Comparison of ENCODE assay signal across 20 cellular contexts in genomic region chr11:14607713-14608112, GRCh38. TPM values are rescaled to one million over a fixed set of nuclear protein-coding genes. Genes with fewer than 3 reads are reported as not detected.
A peak's percentile ranks its signal among the peaks of the same experiment; 100 is the strongest.
DNase-seq lines count a peak whose midpoint lies in the region; ATAC-seq, FAIRE-seq and TF ChIP-seq lines count a peak whose summit lies in the region.
"Had no signal": no experiment of that assay in that cellular context is flagged by ENCODE, and none has a peak within 500 bp of the region (broad histone marks: within the 10 kb centered on the region; RNA-seq: fewer than 3 reads in every experiment).

No MANE protein-coding gene starts in this region.

- no peak overlapping the region for H3K4me3 ChIP-seq in mucosa of descending colon
- H3K4me3 ChIP-seq in tibial artery = no peak overlapping the region
- no peak overlapping the region for H3K4me3 ChIP-seq in CD8-positive, alpha-beta T cell (ENCODE audit: low read depth, low read length)
- H3K4me3 ChIP-seq: BLaER1 had no signal

- H3K4me1 ChIP-seq in mucosa of descending colon (ENCODE audit: low read depth) = no peaks in the 10 kb centered on the region
- H3K4me1 ChIP-seq in tibial artery = no peaks in the 10 kb centered on the region
- H3K4me1 ChIP-seq in CD8-positive, alpha-beta T cell (ENCODE audit: insufficient read depth, low read length) = peaks cover 6% of the 10 kb centered on the region
- H3K4me1 ChIP-seq: BE2C, BLaER1 had no signal

- no peak for TF ChIP-seq CTCF in VCaP (conservative IDR thresholded peaks at IDR 0.05)
- no peak for TF ChIP-seq CTCF in mucosa of descending colon (IDR thresholded peaks at IDR 0.05)
- no peak for TF ChIP-seq CTCF in tibial artery (IDR thresholded peaks at IDR 0.05)
- no peak for TF ChIP-seq CTCF in CD8-positive, alpha-beta T cell (IDR thresholded peaks at IDR 0.05)

- POLR2A ChIA-PET in CD8-positive, alpha-beta T cell (lab: Charles Lee) = interaction anchor here (1.6 kb wide), 1 partner anchor 8 kb away, joined by 5 read pairs; no protein-coding TSS in a partner anchor

- no peaks in the 10 kb centered on the region for H3K27me3 ChIP-seq in tibial artery
- H3K27me3 ChIP-seq in CD8-positive, alpha-beta T cell (ENCODE audit: insufficient read depth, low read length) = no peaks in the 10 kb centered on the region
- H3K27me3 ChIP-seq: BE2C, BLaER1 had no signal

- peaks cover 2% of the 10 kb centered on the region for H3K9me3 Mint-ChIP-seq in CD8-positive, alpha-beta T cell
- H3K9me3 Mint-ChIP-seq: CD4-positive, CD25-positive, alpha-beta regulatory T cell had no signal

- intact Hi-C loops in mucosa of descending colon (cut with DNase I, micrococcal nuclease) (no loop called here), tibial artery (cut with DNase I; ENCODE audit: low total_unique reads) (no loop called here)
- intact Hi-C loops in CD8-positive, alpha-beta T cell (cut with DNase I, micrococcal nuclease) = no loop called here

- TF ChIP-seq POLR2A in GM12892 (IDR thresholded peaks at IDR 0.05; ENCODE audit: low read depth, low read length) = no peak

- DNase-seq in GM12892 (ENCODE audit: insufficient read length) = no peak
- DNase-seq in mucosa of descending colon = no peak
- no peak for DNase-seq in tibial artery
- DNase-seq in CD8-positive, alpha-beta T cell = no peak
- DNase-seq: 8988T; ACHN; BE2C; C1 segment of cervical spinal cord; Caco-2; Calu3; CD4-positive, alpha-beta memory T cell; CD4-positive, CD25-positive, alpha-beta regulatory T cell; DMS79 treated with DMSO at 0.1 percent for 48 hours; GF-D8 had no signal

- H3K27ac ChIP-seq in VCaP (peak overlapping the region; percentile 49), tibial artery (no peak overlapping the region)
- no peak overlapping the region for H3K27ac ChIP-seq in CD8-positive, alpha-beta T cell (ENCODE audit: low read depth, low read length)
- H3K27ac ChIP-seq: BLaER1 had no signal

- H3K36me3 ChIP-seq in mucosa of descending colon (ENCODE audit: low read depth) = no peaks in the 10 kb centered on the region
- H3K36me3 ChIP-seq in tibial artery = no peaks in the 10 kb centered on the region
- peaks cover 23% of the 10 kb centered on the region for H3K36me3 ChIP-seq in CD8-positive, alpha-beta T cell (ENCODE audit: insufficient read depth, low read length)
- H3K36me3 ChIP-seq: BE2C had no signal

- peaks cover 29% of the 10 kb centered on the region for H3K4me1 Mint-ChIP-seq in CD8-positive, alpha-beta T cell (ENCODE audit: low read depth)

- CTCF ChIA-PET in CD8-positive, alpha-beta T cell (lab: Charles Lee) = no interaction called here

- no peaks in the 10 kb centered on the region for H3K27me3 Mint-ChIP-seq in CD8-positive, alpha-beta T cell (ENCODE audit: low read depth)
- H3K27me3 Mint-ChIP-seq: CD4-positive, alpha-beta memory T cell; CD4-positive, CD25-positive, alpha-beta regulatory T cell had no signal

- H3K4me3 Mint-ChIP-seq in CD8-positive, alpha-beta T cell = no peak overlapping the region
- H3K4me3 Mint-ChIP-seq: CD14-positive monocyte; CD4-positive, alpha-beta memory T cell had no signal

- FAIRE-seq in GM12892 (lab: Jason Lieb, UNC) = peak; percentile 17
- FAIRE-seq: D721Med, GM12891, GM18507 had no signal

- H3K9me3 ChIP-seq in mucosa of descending colon = no peaks in the 10 kb centered on the region
- no peaks in the 10 kb centered on the region for H3K9me3 ChIP-seq in tibial artery
- H3K9me3 ChIP-seq in CD8-positive, alpha-beta T cell (ENCODE audit: low read length) = no peaks in the 10 kb centered on the region
- H3K9me3 ChIP-seq: BE2C, Caco-2 had no signal

- H3K27ac Mint-ChIP-seq in CD8-positive, alpha-beta T cell = no peak overlapping the region
- H3K27ac Mint-ChIP-seq: CD14-positive monocyte had no signal

- H3K36me3 Mint-ChIP-seq in CD8-positive, alpha-beta T cell = peaks cover 75% of the 10 kb centered on the region

- peak; percentile 76 for ATAC-seq in mucosa of descending colon
- ATAC-seq in CD8-positive, alpha-beta T cell = no peak

RNA-seq across cellular contexts. Expression of gene PDE3B, which starts 35.9 kb away (rescaled TPM):
- polyA plus RNA-seq in GM12892 (2012; ENCODE audit: missing spikeins) = 1.4 TPM
- total RNA-seq in mucosa of descending colon = 10 to 100 TPM; 22.4 to 47.0 (median 25.9) TPM
- 100 to 1,000 TPM; 144 to 146 TPM for total RNA-seq in CD8-positive, alpha-beta T cell
